In the genomic region with DNA sequence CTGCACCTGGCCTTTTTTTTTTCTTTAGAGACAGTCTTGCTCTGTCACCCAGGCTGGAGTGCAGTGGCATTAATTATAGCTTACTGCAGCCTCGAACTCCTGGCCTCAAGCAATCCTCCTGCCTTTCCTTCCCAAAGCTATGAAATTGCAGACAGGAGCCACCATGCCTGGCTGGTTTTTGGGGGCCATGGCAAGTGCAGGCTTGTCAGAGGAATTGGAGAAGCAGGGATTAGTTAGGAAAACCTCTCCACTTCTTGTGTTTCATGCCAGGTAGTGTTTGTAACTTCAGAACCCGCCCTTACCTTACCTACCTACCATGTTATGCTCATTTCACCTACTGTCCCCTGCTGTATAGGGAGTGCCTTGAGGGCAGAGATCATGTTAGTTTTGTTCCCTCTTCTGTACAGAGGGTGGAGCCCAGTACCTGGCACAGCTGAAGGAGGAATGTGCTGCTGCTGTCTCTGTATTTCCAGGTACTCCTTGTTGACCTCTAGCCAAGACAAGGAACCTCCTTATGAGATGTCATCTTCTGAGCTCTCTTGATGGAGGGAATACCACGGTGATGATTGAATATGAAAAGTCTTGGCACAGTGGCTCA, we compare ENCODE assay signal across 1 cellular context.
A peak's percentile ranks its signal among the peaks of the same experiment; 100 is the strongest.
TF ChIP-seq lines count a peak whose summit lies in the region.

No MANE protein-coding gene starts in this region.

TF ChIP-seq in HepG2, 621 proteins besides CTCF, POLR2A, EP300 and RAD21 (continued from another document):
- TF ChIP-seq, protein P1, sequence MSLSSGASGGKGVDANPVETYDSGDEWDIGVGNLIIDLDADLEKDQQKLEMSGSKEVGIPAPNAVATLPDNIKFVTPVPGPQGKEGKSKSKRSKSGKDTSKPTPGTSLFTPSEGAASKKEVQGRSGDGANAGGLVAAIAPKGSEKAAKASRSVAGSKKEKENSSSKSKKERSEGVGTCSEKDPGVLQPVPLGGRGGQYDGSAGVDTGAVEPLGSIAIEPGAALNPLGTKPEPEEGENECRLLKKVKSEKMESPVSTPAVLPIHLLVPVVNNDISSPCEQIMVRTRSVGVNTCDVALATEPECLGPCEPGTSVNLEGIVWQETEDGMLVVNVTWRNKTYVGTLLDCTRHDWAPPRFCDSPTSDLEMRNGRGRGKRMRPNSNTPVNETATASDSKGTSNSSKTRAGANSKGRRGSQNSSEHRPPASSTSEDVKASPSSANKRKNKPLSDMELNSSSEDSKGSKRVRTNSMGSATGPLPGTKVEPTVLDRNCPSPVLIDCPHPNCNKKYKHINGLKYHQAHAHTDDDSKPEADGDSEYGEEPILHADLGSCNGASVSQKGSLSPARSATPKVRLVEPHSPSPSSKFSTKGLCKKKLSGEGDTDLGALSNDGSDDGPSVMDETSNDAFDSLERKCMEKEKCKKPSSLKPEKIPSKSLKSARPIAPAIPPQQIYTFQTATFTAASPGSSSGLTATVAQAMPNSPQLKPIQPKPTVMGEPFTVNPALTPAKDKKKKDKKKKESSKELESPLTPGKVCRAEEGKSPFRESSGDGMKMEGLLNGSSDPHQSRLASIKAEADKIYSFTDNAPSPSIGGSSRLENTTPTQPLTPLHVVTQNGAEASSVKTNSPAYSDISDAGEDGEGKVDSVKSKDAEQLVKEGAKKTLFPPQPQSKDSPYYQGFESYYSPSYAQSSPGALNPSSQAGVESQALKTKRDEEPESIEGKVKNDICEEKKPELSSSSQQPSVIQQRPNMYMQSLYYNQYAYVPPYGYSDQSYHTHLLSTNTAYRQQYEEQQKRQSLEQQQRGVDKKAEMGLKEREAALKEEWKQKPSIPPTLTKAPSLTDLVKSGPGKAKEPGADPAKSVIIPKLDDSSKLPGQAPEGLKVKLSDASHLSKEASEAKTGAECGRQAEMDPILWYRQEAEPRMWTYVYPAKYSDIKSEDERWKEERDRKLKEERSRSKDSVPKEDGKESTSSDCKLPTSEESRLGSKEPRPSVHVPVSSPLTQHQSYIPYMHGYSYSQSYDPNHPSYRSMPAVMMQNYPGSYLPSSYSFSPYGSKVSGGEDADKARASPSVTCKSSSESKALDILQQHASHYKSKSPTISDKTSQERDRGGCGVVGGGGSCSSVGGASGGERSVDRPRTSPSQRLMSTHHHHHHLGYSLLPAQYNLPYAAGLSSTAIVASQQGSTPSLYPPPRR (CRISPR knock-in tag; IDR thresholded peaks at IDR 0.05; ENCODE audit: borderline replicate concordance), result no peak
- TF ChIP-seq FLYWCH1 (CRISPR knock-in tag; IDR thresholded peaks at IDR 0.05), result no peak
- TF ChIP-seq NR2F6 (IDR thresholded peaks at IDR 0.05), result 0 out of 2 replicates have a peak, but pooled peaks have one; percentile 16
- peak; percentile 55; the same call in 1 of the 2 replicates for TF ChIP-seq NR2F6 (CRISPR knock-in tag; IDR thresholded peaks at IDR 0.05)
- TF ChIP-seq ZNF83 (CRISPR knock-in tag; IDR thresholded peaks at IDR 0.05; ENCODE audit: borderline replicate concordance), result no peak
- TF ChIP-seq ZNF3 (CRISPR knock-in tag; IDR thresholded peaks at IDR 0.05), result no peak
- peak; percentile 80 for TF ChIP-seq HNF4A (CRISPR knock-in tag; IDR thresholded peaks at IDR 0.05)
- TF ChIP-seq ZNF567 (CRISPR knock-in tag; IDR thresholded peaks at IDR 0.05; ENCODE audit: borderline replicate concordance), result no peak
- no peak for TF ChIP-seq PLRG1 (conservative IDR thresholded peaks at IDR 0.05)
- TF ChIP-seq ZKSCAN1 (IDR thresholded peaks at IDR 0.05; ENCODE audit: low read length), result no peak
- no peak for TF ChIP-seq ARNT2 (CRISPR knock-in tag; IDR thresholded peaks at IDR 0.05; ENCODE audit: low read depth)
- TF ChIP-seq, protein P2, sequence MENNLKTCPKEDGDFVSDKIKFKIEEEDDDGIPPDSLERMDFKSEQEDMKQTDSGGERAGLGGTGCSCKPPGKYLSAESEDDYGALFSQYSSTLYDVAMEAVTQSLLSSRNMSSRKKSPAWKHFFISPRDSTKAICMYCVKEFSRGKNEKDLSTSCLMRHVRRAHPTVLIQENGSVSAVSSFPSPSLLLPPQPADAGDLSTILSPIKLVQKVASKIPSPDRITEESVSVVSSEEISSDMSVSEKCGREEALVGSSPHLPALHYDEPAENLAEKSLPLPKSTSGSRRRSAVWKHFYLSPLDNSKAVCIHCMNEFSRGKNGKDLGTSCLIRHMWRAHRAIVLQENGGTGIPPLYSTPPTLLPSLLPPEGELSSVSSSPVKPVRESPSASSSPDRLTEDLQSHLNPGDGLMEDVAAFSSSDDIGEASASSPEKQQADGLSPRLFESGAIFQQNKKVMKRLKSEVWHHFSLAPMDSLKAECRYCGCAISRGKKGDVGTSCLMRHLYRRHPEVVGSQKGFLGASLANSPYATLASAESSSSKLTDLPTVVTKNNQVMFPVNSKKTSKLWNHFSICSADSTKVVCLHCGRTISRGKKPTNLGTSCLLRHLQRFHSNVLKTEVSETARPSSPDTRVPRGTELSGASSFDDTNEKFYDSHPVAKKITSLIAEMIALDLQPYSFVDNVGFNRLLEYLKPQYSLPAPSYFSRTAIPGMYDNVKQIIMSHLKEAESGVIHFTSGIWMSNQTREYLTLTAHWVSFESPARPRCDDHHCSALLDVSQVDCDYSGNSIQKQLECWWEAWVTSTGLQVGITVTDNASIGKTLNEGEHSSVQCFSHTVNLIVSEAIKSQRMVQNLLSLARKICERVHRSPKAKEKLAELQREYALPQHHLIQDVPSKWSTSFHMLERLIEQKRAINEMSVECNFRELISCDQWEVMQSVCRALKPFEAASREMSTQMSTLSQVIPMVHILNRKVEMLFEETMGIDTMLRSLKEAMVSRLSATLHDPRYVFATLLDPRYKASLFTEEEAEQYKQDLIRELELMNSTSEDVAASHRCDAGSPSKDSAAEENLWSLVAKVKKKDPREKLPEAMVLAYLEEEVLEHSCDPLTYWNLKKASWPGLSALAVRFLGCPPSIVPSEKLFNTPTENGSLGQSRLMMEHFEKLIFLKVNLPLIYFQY (CRISPR knock-in tag; IDR thresholded peaks at IDR 0.05; ENCODE audit: borderline replicate concordance), result no peak
- TF ChIP-seq HCFC1 (IDR thresholded peaks at IDR 0.05; ENCODE audit: low read depth, low read length), result no peak
- TF ChIP-seq, protein P3, sequence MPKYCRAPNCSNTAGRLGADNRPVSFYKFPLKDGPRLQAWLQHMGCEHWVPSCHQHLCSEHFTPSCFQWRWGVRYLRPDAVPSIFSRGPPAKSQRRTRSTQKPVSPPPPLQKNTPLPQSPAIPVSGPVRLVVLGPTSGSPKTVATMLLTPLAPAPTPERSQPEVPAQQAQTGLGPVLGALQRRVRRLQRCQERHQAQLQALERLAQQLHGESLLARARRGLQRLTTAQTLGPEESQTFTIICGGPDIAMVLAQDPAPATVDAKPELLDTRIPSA (CRISPR knock-in tag; IDR thresholded peaks at IDR 0.05; ENCODE audit: borderline replicate concordance), result no peak
- no peak for TF ChIP-seq HOXA3 (CRISPR knock-in tag; IDR thresholded peaks at IDR 0.05)
- no peak for TF ChIP-seq ZNF552 (CRISPR knock-in tag; IDR thresholded peaks at IDR 0.05; ENCODE audit: borderline replicate concordance)
- TF ChIP-seq, protein P4, sequence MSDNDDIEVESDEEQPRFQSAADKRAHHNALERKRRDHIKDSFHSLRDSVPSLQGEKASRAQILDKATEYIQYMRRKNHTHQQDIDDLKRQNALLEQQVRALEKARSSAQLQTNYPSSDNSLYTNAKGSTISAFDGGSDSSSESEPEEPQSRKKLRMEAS (IDR thresholded peaks at IDR 0.05), result no peak
- TF ChIP-seq, protein P5, sequence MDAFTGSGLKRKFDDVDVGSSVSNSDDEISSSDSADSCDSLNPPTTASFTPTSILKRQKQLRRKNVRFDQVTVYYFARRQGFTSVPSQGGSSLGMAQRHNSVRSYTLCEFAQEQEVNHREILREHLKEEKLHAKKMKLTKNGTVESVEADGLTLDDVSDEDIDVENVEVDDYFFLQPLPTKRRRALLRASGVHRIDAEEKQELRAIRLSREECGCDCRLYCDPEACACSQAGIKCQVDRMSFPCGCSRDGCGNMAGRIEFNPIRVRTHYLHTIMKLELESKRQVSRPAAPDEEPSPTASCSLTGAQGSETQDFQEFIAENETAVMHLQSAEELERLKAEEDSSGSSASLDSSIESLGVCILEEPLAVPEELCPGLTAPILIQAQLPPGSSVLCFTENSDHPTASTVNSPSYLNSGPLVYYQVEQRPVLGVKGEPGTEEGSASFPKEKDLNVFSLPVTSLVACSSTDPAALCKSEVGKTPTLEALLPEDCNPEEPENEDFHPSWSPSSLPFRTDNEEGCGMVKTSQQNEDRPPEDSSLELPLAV (CRISPR knock-in tag; conservative IDR thresholded peaks at IDR 0.05; ENCODE audit: low read depth), result no peak
- TF ChIP-seq, protein P6, sequence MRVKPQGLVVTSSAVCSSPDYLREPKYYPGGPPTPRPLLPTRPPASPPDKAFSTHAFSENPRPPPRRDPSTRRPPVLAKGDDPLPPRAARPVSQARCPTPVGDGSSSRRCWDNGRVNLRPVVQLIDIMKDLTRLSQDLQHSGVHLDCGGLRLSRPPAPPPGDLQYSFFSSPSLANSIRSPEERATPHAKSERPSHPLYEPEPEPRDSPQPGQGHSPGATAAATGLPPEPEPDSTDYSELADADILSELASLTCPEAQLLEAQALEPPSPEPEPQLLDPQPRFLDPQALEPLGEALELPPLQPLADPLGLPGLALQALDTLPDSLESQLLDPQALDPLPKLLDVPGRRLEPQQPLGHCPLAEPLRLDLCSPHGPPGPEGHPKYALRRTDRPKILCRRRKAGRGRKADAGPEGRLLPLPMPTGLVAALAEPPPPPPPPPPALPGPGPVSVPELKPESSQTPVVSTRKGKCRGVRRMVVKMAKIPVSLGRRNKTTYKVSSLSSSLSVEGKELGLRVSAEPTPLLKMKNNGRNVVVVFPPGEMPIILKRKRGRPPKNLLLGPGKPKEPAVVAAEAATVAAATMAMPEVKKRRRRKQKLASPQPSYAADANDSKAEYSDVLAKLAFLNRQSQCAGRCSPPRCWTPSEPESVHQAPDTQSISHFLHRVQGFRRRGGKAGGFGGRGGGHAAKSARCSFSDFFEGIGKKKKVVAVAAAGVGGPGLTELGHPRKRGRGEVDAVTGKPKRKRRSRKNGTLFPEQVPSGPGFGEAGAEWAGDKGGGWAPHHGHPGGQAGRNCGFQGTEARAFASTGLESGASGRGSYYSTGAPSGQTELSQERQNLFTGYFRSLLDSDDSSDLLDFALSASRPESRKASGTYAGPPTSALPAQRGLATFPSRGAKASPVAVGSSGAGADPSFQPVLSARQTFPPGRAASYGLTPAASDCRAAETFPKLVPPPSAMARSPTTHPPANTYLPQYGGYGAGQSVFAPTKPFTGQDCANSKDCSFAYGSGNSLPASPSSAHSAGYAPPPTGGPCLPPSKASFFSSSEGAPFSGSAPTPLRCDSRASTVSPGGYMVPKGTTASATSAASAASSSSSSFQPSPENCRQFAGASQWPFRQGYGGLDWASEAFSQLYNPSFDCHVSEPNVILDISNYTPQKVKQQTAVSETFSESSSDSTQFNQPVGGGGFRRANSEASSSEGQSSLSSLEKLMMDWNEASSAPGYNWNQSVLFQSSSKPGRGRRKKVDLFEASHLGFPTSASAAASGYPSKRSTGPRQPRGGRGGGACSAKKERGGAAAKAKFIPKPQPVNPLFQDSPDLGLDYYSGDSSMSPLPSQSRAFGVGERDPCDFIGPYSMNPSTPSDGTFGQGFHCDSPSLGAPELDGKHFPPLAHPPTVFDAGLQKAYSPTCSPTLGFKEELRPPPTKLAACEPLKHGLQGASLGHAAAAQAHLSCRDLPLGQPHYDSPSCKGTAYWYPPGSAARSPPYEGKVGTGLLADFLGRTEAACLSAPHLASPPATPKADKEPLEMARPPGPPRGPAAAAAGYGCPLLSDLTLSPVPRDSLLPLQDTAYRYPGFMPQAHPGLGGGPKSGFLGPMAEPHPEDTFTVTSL (CRISPR knock-in tag; IDR thresholded peaks at IDR 0.05; ENCODE audit: borderline replicate concordance), result 0 out of 2 replicates have a peak, but pooled peaks have one; percentile 42
- TF ChIP-seq ZNF20 (CRISPR knock-in tag; IDR thresholded peaks at IDR 0.05), result no peak
- TF ChIP-seq SIN3A (IDR thresholded peaks at IDR 0.05; ENCODE audit: borderline replicate concordance, low read depth, low read length), result no peak
- TF ChIP-seq SOX13 (IDR thresholded peaks at IDR 0.05), result no peak
- 0 out of 4 replicates have a peak, but pooled peaks of 1 of the 2 experiments have one; percentile 16 for TF ChIP-seq SOX13 (CRISPR knock-in tag; conservative IDR thresholded peaks at IDR 0.05 in 1 of 2, IDR thresholded peaks at IDR 0.05 in 1 of 2)
- TF ChIP-seq, protein P7, sequence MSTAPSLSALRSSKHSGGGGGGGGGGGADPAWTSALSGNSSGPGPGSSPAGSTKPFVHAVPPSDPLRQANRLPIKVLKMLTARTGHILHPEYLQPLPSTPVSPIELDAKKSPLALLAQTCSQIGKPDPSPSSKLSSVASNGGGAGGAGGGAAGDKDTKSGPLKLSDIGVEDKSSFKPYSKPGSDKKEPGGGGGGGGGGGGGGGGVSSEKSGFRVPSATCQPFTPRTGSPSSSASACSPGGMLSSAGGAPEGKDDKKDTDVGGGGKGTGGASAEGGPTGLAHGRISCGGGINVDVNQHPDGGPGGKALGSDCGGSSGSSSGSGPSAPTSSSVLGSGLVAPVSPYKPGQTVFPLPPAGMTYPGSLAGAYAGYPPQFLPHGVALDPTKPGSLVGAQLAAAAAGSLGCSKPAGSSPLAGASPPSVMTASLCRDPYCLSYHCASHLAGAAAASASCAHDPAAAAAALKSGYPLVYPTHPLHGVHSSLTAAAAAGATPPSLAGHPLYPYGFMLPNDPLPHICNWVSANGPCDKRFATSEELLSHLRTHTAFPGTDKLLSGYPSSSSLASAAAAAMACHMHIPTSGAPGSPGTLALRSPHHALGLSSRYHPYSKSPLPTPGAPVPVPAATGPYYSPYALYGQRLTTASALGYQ (CRISPR knock-in tag; IDR thresholded peaks at IDR 0.05), result no peak
- TF ChIP-seq ZNF354B (CRISPR knock-in tag; IDR thresholded peaks at IDR 0.05), result no peak
